ENCODE assay signal across 14 cellular contexts in genomic region chr2:20880221-20880771, GRCh38. TPM values are rescaled to one million over a fixed set of nuclear protein-coding genes. Genes with fewer than 3 reads are reported as not detected.
DNase-seq lines count a peak whose midpoint lies in the region; ATAC-seq and TF ChIP-seq lines count a peak whose summit lies in the region.
"Had no signal": no experiment of that assay in that cellular context is flagged by ENCODE, and none has a peak within 500 bp of the region (broad histone marks: within the 10 kb centered on the region; RNA-seq: fewer than 3 reads in every experiment).

No MANE protein-coding gene starts in this region.

- no peak overlapping the region for H2AFZ ChIP-seq in mammary epithelial cell (ENCODE audit: low read depth, low read length)
- H2AFZ ChIP-seq: GM23248 had no signal

- no peak overlapping the region for H3K4me2 ChIP-seq in mammary epithelial cell (ENCODE audit: insufficient read depth, low read depth, low read length)

- no peaks in the 10 kb centered on the region for H3K27me3 ChIP-seq in mammary epithelial cell (ENCODE audit: insufficient read depth, low read length)
- H3K27me3 ChIP-seq in stomach = no peaks in the 10 kb centered on the region

- intact Hi-C loops in mammary epithelial cell (cut with micrococcal nuclease) = no loop called here
- intact Hi-C loops in stomach (cut with DNase I; ENCODE audit: low total_unique reads) = no loop called here

- H3K27ac ChIP-seq in mammary epithelial cell (ENCODE audit: insufficient read depth, low read depth, low read length) (no peak overlapping the region), stomach (no peak overlapping the region)
- H3K27ac ChIP-seq: GM23248, HL-60 had no signal

- TF ChIP-seq CTCF in mammary epithelial cell (conservative IDR thresholded peaks at IDR 0.05 in 1 of 2, IDR thresholded peaks at IDR 0.05 in 1 of 2; ENCODE audit: extremely low read depth in 1 of 2, insufficient read depth in 1 of 2, low read depth in 1 of 2, low read length in 2 of 2) = no peak
- no peak for TF ChIP-seq CTCF in LNCaP clone FGC (IDR thresholded peaks at IDR 0.05; ENCODE audit: control insufficient read depth, extremely low read depth, insufficient read depth)
- TF ChIP-seq CTCF in stomach (IDR thresholded peaks at IDR 0.05) = no peak

- peak; percentile 58 to 81 for DNase-seq in T47D (ENCODE audit: low read depth in 1 of 2, low spot score in 1 of 2)
- no peak for DNase-seq in mammary epithelial cell
- DNase-seq in LNCaP clone FGC (ENCODE audit: low read depth) = peak; percentile 27
- DNase-seq in stomach = peak; percentile 50
- DNase-seq in DMS79 treated with DMSO at 0.1 percent for 48 hours (lab: John Stamatoyannopoulos, UW) = no peak
- no peak for DNase-seq in NCI-H2107 (lab: John Stamatoyannopoulos, UW)
- DNase-seq: DMS79, EL, GM23248, H7 had no signal

- H3K4me3 ChIP-seq in mammary epithelial cell (replicated peaks in 1 of 3; ENCODE audit: insufficient read depth in 1 of 3, low read depth in 2 of 3, low read length in 3 of 3) (no peak overlapping the region), LNCaP clone FGC (ENCODE audit: low read depth, low read length) (no peak overlapping the region), stomach (no peak overlapping the region)
- H3K4me3 ChIP-seq: GM23248, K562 had no signal

- H3K36me3 ChIP-seq in mammary epithelial cell (ENCODE audit: insufficient read depth, low read length) (no peaks in the 10 kb centered on the region), stomach (no peaks in the 10 kb centered on the region)

- dilution Hi-C loops in mammary epithelial cell (cut with HindIII; ENCODE audit: low sequenced_read_pairs) = no loop called here

- no peak for TF ChIP-seq POLR2A in stomach (IDR thresholded peaks at IDR 0.05)

- in situ Hi-C loops in T47D (cut with HindIII; ENCODE audit: low pct_unique_long_range_greater_than_20kb, low sequenced_read_pairs) = no loop called here
- in situ Hi-C loops in mammary epithelial cell (cut with MboI; ENCODE audit: low sequenced_read_pairs in 2 of 2) = no loop called here

- H3K79me2 ChIP-seq in mammary epithelial cell (ENCODE audit: insufficient read depth, low read length) = no peaks in the 10 kb centered on the region

- ATAC-seq in esophagus mucosa (peak; percentile 29), HG03521 (IDR thresholded peaks at IDR 0.05; ENCODE audit: unreplicated experiment) (no peak)
- ATAC-seq: K562 had no signal

- H3K4me1 ChIP-seq in mammary epithelial cell (ENCODE audit: insufficient read depth, low read length) (no peaks in the 10 kb centered on the region), stomach (no peaks in the 10 kb centered on the region)

- H3K9me3 ChIP-seq in mammary epithelial cell (replicated peaks; ENCODE audit: insufficient read depth, low read length) = no peaks in the 10 kb centered on the region
- H3K9me3 ChIP-seq in stomach = peaks cover 0 to 6% (median 3%) of the 10 kb centered on the region in 4 donors

- TF ChIP-seq EP300 in stomach (IDR thresholded peaks at IDR 0.05) = no peak

- no peaks in the 10 kb centered on the region for H4K20me1 ChIP-seq in mammary epithelial cell (ENCODE audit: insufficient read depth, low read length)

- no TSS peak for BruUV-seq in mammary epithelial cell (replicated peaks; lab: Mats Ljungman, UMichigan)

- 60% methylated on average over 11 of the region's 13 CpGs for WGBS in mammary epithelial cell (ENCODE audit: low coverage, missing lambda C conversion rate)
- 61 to 68% (median 66%) methylated on average over 11 to 13 of the region's 13 CpGs for WGBS in stomach, 5 donors

- CTCF ChIA-PET in mammary epithelial cell (lab: Charles Lee; ENCODE audit: low non-redundant PET) = no interaction called here

- no peak overlapping the region for H3K9ac ChIP-seq in mammary epithelial cell (ENCODE audit: insufficient read depth, low read length)
- H3K9ac ChIP-seq: GM23248 had no signal

RNA-seq across cellular contexts. Expression of gene LDAH, which starts 57.4 kb away (rescaled TPM):
- 10 to 100 TPM in 1 of 2 donors, 1 to 10 TPM in 1; 9.1 to 13.3 TPM for total RNA-seq in mammary epithelial cell
- 9.5 TPM for polyA plus RNA-seq in mammary epithelial cell
- polyA minus RNA-seq in mammary epithelial cell = 5.8 TPM
- total RNA-seq in esophagus mucosa = 10.8 TPM
- 10 to 100 TPM in 3 of 5 donors, 1 to 10 TPM in 2; 4.1 to 20.0 (median 13.3) TPM for total RNA-seq in stomach
- 1 to 10 TPM; 5.3 to 5.9 (median 5.7) TPM for polyA plus RNA-seq in stomach

Comparison
In these comparisons a context has a peak if more than half of its experiments do, and no peak if none do; other contexts are left out.
1. DNase-seq: peak in T47D (2 of 2), LNCaP clone FGC (single experiment) and stomach (single experiment); none in mammary epithelial cell (single experiment), DMS79 treated with DMSO at 0.1 percent for 48 hours (single experiment) and NCI-H2107 (single experiment).